Comparison of ENCODE assay signal across 1 cellular context in genomic region chr1:214658785-214659184, GRCh38.
TF ChIP-seq lines count a peak whose summit lies in the region.

No MANE protein-coding gene starts in this region.

TF ChIP-seq in HCT116, 20 proteins besides CTCF, POLR2A, EP300 and RAD21 (continued from another document):
- TF ChIP-seq, protein P1, sequence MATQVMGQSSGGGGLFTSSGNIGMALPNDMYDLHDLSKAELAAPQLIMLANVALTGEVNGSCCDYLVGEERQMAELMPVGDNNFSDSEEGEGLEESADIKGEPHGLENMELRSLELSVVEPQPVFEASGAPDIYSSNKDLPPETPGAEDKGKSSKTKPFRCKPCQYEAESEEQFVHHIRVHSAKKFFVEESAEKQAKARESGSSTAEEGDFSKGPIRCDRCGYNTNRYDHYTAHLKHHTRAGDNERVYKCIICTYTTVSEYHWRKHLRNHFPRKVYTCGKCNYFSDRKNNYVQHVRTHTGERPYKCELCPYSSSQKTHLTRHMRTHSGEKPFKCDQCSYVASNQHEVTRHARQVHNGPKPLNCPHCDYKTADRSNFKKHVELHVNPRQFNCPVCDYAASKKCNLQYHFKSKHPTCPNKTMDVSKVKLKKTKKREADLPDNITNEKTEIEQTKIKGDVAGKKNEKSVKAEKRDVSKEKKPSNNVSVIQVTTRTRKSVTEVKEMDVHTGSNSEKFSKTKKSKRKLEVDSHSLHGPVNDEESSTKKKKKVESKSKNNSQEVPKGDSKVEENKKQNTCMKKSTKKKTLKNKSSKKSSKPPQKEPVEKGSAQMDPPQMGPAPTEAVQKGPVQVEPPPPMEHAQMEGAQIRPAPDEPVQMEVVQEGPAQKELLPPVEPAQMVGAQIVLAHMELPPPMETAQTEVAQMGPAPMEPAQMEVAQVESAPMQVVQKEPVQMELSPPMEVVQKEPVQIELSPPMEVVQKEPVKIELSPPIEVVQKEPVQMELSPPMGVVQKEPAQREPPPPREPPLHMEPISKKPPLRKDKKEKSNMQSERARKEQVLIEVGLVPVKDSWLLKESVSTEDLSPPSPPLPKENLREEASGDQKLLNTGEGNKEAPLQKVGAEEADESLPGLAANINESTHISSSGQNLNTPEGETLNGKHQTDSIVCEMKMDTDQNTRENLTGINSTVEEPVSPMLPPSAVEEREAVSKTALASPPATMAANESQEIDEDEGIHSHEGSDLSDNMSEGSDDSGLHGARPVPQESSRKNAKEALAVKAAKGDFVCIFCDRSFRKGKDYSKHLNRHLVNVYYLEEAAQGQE (IDR thresholded peaks at IDR 0.05; ENCODE audit: low read depth) = no peak
- TF ChIP-seq MAX (IDR thresholded peaks at IDR 0.05) (no peak), YY1 (IDR thresholded peaks at IDR 0.05; ENCODE audit: extremely low read depth, insufficient replicate concordance, low read depth, low read length) (no peak), EZH2 (IDR thresholded peaks at IDR 0.05) (no peak), ZNF274 (IDR thresholded peaks at IDR 0.05; ENCODE audit: low read depth, low read length) (no peak)
